In the genomic region with DNA sequence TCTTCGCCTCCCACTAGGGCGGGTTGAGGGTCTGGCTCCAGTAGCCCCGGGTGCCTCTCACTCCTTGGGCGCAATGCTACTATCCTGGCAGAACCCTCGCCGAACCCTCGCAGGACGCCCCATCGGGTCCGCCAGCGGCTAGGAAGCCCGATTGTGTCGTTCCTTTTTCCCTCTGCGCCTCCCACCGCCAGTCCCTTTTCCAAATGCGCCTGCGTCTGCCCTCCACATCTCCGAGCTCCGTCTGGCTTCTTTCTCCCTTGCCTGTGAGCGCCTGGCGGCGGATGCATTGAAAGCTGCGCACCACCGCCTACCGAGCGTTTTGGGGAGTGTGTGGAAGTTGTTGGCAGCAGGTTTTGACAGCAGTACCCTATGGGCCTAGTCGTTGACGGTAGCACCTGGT, we compare ENCODE assay signal across 10 cellular contexts. TPM values are rescaled to one million over a fixed set of nuclear protein-coding genes. Genes with fewer than 3 reads are reported as not detected.
DNase-seq lines count a peak whose midpoint lies in the region; ATAC-seq, FAIRE-seq and TF ChIP-seq lines count a peak whose summit lies in the region.
"Had no signal": no experiment of that assay in that cellular context is flagged by ENCODE, and none has a peak within 500 bp of the region (broad histone marks: within the 10 kb centered on the region; RNA-seq: fewer than 3 reads in every experiment).

No MANE protein-coding gene starts in this region.

- H3K4me3 Mint-ChIP-seq in astrocyte (ENCODE audit: unreplicated experiment): peak overlapping the region; percentile 77
- H3K4me3 Mint-ChIP-seq: activated CD8-positive, alpha-beta memory T cell treated with anti-CD3 and anti-CD28 coated beads, Interleukin-2, amount 10 ng/mL, durations not matched to agents 7 days and 5 days; naive B cell had no signal

- no peak for FAIRE-seq in astrocyte (lab: Jason Lieb, UNC)

- H3K9me3 ChIP-seq in astrocyte (ENCODE audit: insufficient read depth, low read depth, low read length): no peaks in the 10 kb centered on the region
- no peaks in the 10 kb centered on the region for H3K9me3 ChIP-seq in right cardiac atrium (ENCODE audit: control insufficient read depth, low read length)

- peaks cover 9% of the 10 kb centered on the region for H3K27me3 Mint-ChIP-seq in astrocyte (ENCODE audit: low read depth, unreplicated experiment)

- no peak overlapping the region for H3K27ac Mint-ChIP-seq in astrocyte (ENCODE audit: unreplicated experiment)
- H3K27ac Mint-ChIP-seq: activated CD8-positive, alpha-beta memory T cell treated with anti-CD3 and anti-CD28 coated beads, Interleukin-2, amount 10 ng/mL, durations not matched to agents 7 days and 5 days; naive B cell had no signal

- peak; percentile 90 for DNase-seq in ELF-1 (ENCODE audit: low read depth, low spot score)
- peak; percentile 69 for DNase-seq in astrocyte (ENCODE audit: low read depth)
- DNase-seq in right cardiac atrium: peak; percentile 57 to 79 (median 79)
- DNase-seq in putamen (ENCODE audit: low spot score): peak; percentile 41
- no peak for DNase-seq in HEK293T (ENCODE audit: extremely low spot score)
- no peak for DNase-seq in NAMALWA (ENCODE audit: low spot score)
- DNase-seq in activated CD4-positive, alpha-beta T cell treated with anti-CD3 and anti-CD28 coated beads for 1 hour: no peak
- DNase-seq: activated CD8-positive, alpha-beta memory T cell treated with anti-CD3 and anti-CD28 coated beads, Interleukin-2, amount 10 ng/mL, durations not matched to agents 7 days and 5 days; naive B cell had no signal

- no peaks in the 10 kb centered on the region for H3K36me3 Mint-ChIP-seq in astrocyte (ENCODE audit: low read depth, unreplicated experiment)
- H3K36me3 Mint-ChIP-seq: activated CD8-positive, alpha-beta memory T cell treated with anti-CD3 and anti-CD28 coated beads, Interleukin-2, amount 10 ng/mL, durations not matched to agents 7 days and 5 days; naive B cell had no signal

- 37% methylated on average over 28 of the region's 28 CpGs for WGBS in right cardiac atrium

- H4K20me1 ChIP-seq in astrocyte (ENCODE audit: insufficient read depth, low read length): no peaks in the 10 kb centered on the region

- H3K79me2 ChIP-seq in astrocyte (ENCODE audit: insufficient read depth, low read length): no peaks in the 10 kb centered on the region

- CTCF ChIA-PET in HEK293T (lab: Yijun Ruan, JAX): no interaction called here

- intact Hi-C loops in right cardiac atrium (cut with DNase I): no loop called here

- H2AFZ ChIP-seq in astrocyte (ENCODE audit: low read depth, low read length): peak overlapping the region; percentile 78

- no peaks in the 10 kb centered on the region for H3K36me3 ChIP-seq in astrocyte (ENCODE audit: insufficient read depth, low read length)

- H3K4me3 ChIP-seq in astrocyte (ENCODE audit: insufficient read depth, low read depth, low read length): peak overlapping the region; percentile 70
- no peak overlapping the region for H3K4me3 ChIP-seq in right cardiac atrium (ENCODE audit: low read length)

- no peaks in the 10 kb centered on the region for H3K4me1 ChIP-seq in astrocyte (ENCODE audit: insufficient read depth, low read length)
- no peaks in the 10 kb centered on the region for H3K4me1 ChIP-seq in right cardiac atrium (ENCODE audit: control insufficient read depth, insufficient read depth, low read length)

- peak overlapping the region; percentile 73 for H3K9ac ChIP-seq in astrocyte (ENCODE audit: low read length)

- POLR2A ChIA-PET in HEK293T (lab: Yijun Ruan, JAX): no interaction called here

- H3K27me3 ChIP-seq in astrocyte (ENCODE audit: insufficient read depth, low read length) (no peaks in the 10 kb centered on the region), right cardiac atrium (ENCODE audit: control insufficient read depth, insufficient read depth) (no peaks in the 10 kb centered on the region)

- peak; percentile 35 for TF ChIP-seq CTCF in astrocyte (IDR thresholded peaks at IDR 0.05; ENCODE audit: insufficient read depth, low read depth, low read length)

- no peaks in the 10 kb centered on the region for H3K9me3 Mint-ChIP-seq in astrocyte (ENCODE audit: unreplicated experiment)

- H3K4me2 ChIP-seq in astrocyte (ENCODE audit: low read length): peak overlapping the region; percentile 87

- H3K27ac ChIP-seq in astrocyte (ENCODE audit: low read depth, low read length) (no peak overlapping the region), right cardiac atrium (ENCODE audit: low read length) (no peak overlapping the region)

- ATAC-seq in right cardiac atrium: peak; percentile 77 to 79
- ATAC-seq in GM21381 (IDR thresholded peaks at IDR 0.05; ENCODE audit: unreplicated experiment): no peak
- ATAC-seq: activated CD8-positive, alpha-beta memory T cell treated with anti-CD3 and anti-CD28 coated beads, Interleukin-2, amount 10 ng/mL, durations not matched to agents 7 days and 5 days had no signal

- no peaks in the 10 kb centered on the region for H3K4me1 Mint-ChIP-seq in astrocyte (ENCODE audit: low read depth, unreplicated experiment)
- H3K4me1 Mint-ChIP-seq: activated CD8-positive, alpha-beta memory T cell treated with anti-CD3 and anti-CD28 coated beads, Interleukin-2, amount 10 ng/mL, durations not matched to agents 7 days and 5 days had no signal

TF ChIP-seq in HEK293T, 16 proteins besides CTCF, POLR2A, EP300 and RAD21:
- TF ChIP-seq CTBP1 (IDR thresholded peaks at IDR 0.05; ENCODE audit: borderline replicate concordance): no peak

RNA-seq across cellular contexts. Expression of gene DIRAS3, which starts 1.0 kb away (rescaled TPM):
- total RNA-seq in astrocyte: 0.52 and 1.3 TPM in 2 replicates
- total RNA-seq in right cardiac atrium: 1 to 10 TPM; 3.0 to 8.7 (median 5.2) TPM
- polyA plus RNA-seq in right cardiac atrium: 6.6 TPM

Comparison
In these comparisons a context has a peak if more than half of its experiments do, and no peak if none do; other contexts are left out.
1. DNase-seq: peak in ELF-1 (single experiment), astrocyte (single experiment), right cardiac atrium (3 of 3) and putamen (single experiment); none in HEK293T (single experiment), NAMALWA (single experiment) and activated CD4-positive, alpha-beta T cell treated with anti-CD3 and anti-CD28 coated beads for 1 hour (single experiment).